Comparison of ENCODE assay signal across 8 cellular contexts in the genomic region with DNA sequence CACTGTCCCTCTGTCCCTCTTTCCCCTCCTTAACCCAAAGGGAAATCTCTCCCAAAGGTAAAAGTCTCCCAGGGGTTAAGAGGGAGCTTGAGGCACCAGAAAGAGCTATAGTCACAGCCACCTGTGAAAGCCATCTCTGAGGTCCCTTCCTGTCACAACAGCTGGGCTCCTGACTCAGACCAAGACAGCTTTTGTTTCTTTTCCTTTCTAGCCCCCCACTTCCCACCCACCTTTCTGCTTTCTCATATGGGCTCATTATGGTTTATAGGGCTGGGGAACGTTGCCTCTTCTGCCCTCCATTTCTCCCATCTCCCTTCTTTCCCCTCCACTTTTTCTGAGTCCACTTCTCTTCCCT. TPM values are rescaled to one million over a fixed set of nuclear protein-coding genes. Genes with fewer than 3 reads are reported as not detected.
DNase-seq lines count a peak whose midpoint lies in the region; ATAC-seq and TF ChIP-seq lines count a peak whose summit lies in the region.

No MANE protein-coding gene starts in this region.

- TF ChIP-seq POLR2A in heart left ventricle (IDR thresholded peaks at IDR 0.05) (no peak), spleen (IDR thresholded peaks at IDR 0.05) (no peak)

- no peak for TF ChIP-seq CTCF in heart left ventricle (IDR thresholded peaks at IDR 0.05)
- TF ChIP-seq CTCF in fibroblast of villous mesenchyme (IDR thresholded peaks at IDR 0.05; ENCODE audit: insufficient read depth, low read depth, low read length): no peak
- no peak for TF ChIP-seq CTCF in spleen (IDR thresholded peaks at IDR 0.05 in 8 of 11, conservative IDR thresholded peaks at IDR 0.05 in 3 of 11)

- peaks cover 22% of the 10 kb centered on the region for H3K4me1 Mint-ChIP-seq in T-helper 1 cell treated with Interleukin-12 subunit alpha and Interleukin-12 subunit beta and Interleukin-4 antibody, amounts not matched to agents 30 μg/mL and 1 μg/mL, for 36 hours (ENCODE audit: low read depth)

- H3K4me1 ChIP-seq in heart left ventricle: peaks cover 0 to 25% (median 19%) of the 10 kb centered on the region in 12 donors
- H3K4me1 ChIP-seq in spleen: peaks cover 0 to 34% (median 19%) of the 10 kb centered on the region in 6 donors

- DNase-seq in heart left ventricle (no peak), cardiac septum (ENCODE audit: low spot score) (no peak), fibroblast of villous mesenchyme (ENCODE audit: low read depth) (no peak), spleen (no peak), NCI-H226 (no peak), NOMO-1 treated with dmso at 0.1 percent for 144 hours (lab: John Stamatoyannopoulos, UW; ENCODE audit: unreplicated experiment) (no peak)
- no peak for DNase-seq in stimulated activated CD4-positive, alpha-beta T cell treated with anti-CD3 and anti-CD28 coated beads, Interleukin-4, amount 100 ng/mL, for 4 hours

- H3K4me3 Mint-ChIP-seq in T-helper 1 cell treated with Interleukin-12 subunit alpha and Interleukin-12 subunit beta and Interleukin-4 antibody, amounts not matched to agents 30 μg/mL and 1 μg/mL, for 36 hours: peak overlapping the region; percentile 93

- intact Hi-C loops in heart left ventricle (cut with DNase I): loop anchor here in 1 of 10 donors (1.0 kb wide), 1 partner anchor 18 kb away; no protein-coding TSS in a partner anchor
- intact Hi-C loops in cardiac septum (cut with DNase I): loop anchor here (5.0 kb wide), 1 partner anchor 51 kb away; no protein-coding TSS in a partner anchor
- intact Hi-C loops in spleen (cut with DNase I; ENCODE audit: low total_unique reads): no loop called here

- peak overlapping the region; percentile 93 for H3K27ac Mint-ChIP-seq in T-helper 1 cell treated with Interleukin-12 subunit alpha and Interleukin-12 subunit beta and Interleukin-4 antibody, amounts not matched to agents 30 μg/mL and 1 μg/mL, for 36 hours

- H3K27me3 ChIP-seq in heart left ventricle: no peaks in the 10 kb centered on the region
- no peaks in the 10 kb centered on the region for H3K27me3 ChIP-seq in spleen (replicated peaks in 1 of 7)

- H3K36me3 Mint-ChIP-seq in T-helper 1 cell treated with Interleukin-12 subunit alpha and Interleukin-12 subunit beta and Interleukin-4 antibody, amounts not matched to agents 30 μg/mL and 1 μg/mL, for 36 hours (ENCODE audit: low read depth): no peaks in the 10 kb centered on the region

- H3K27ac ChIP-seq in heart left ventricle (peak overlapping the region; percentile 42 to 94 (median 87)), spleen (peak overlapping the region; percentile 86 to 95 (median 92))

- 0 to 7% (median 4%) methylated on average over 1 of the region's 1 CpG for WGBS in heart left ventricle, 4 donors
- WGBS in spleen, 5 donors: 0% methylated on average over 1 of the region's 1 CpG

- peaks cover 4% of the 10 kb centered on the region for H3K27me3 Mint-ChIP-seq in T-helper 1 cell treated with Interleukin-12 subunit alpha and Interleukin-12 subunit beta and Interleukin-4 antibody, amounts not matched to agents 30 μg/mL and 1 μg/mL, for 36 hours (ENCODE audit: low read depth)

- ATAC-seq in heart left ventricle: no peak

- no peaks in the 10 kb centered on the region for H3K36me3 ChIP-seq in heart left ventricle
- peaks cover 0 to 21% (median 0%) of the 10 kb centered on the region in 6 donors for H3K36me3 ChIP-seq in spleen

- H3K4me3 ChIP-seq in heart left ventricle: peak overlapping the region; percentile 24 to 73 (median 64)
- peak overlapping the region; percentile 69 for H3K4me3 ChIP-seq in fibroblast of villous mesenchyme (ENCODE audit: low read depth, low read length)
- H3K4me3 ChIP-seq in spleen: peak overlapping the region; percentile 35 to 80 (median 56)

- no peaks in the 10 kb centered on the region for H3K9me3 Mint-ChIP-seq in T-helper 1 cell treated with Interleukin-12 subunit alpha and Interleukin-12 subunit beta and Interleukin-4 antibody, amounts not matched to agents 30 μg/mL and 1 μg/mL, for 36 hours

- H3K9me3 ChIP-seq in heart left ventricle: no peaks in the 10 kb centered on the region
- H3K9me3 ChIP-seq in spleen: no peaks in the 10 kb centered on the region

RNA-seq across cellular contexts. Expression of a gene that starts 19.1 kb away (rescaled TPM):
- total RNA-seq in heart left ventricle (100 to 1,000 TPM; 192 to 383 (median 229) TPM), cardiac septum (317 TPM), fibroblast of villous mesenchyme (133 and 161 TPM in 2 replicates), spleen (100 to 1,000 TPM; 168 to 346 (median 211) TPM)
- polyA plus RNA-seq in heart left ventricle (100 to 1,000 TPM; 339 to 503 TPM), spleen (100 to 1,000 TPM; 421 to 580 (median 501) TPM)

RNA-seq across cellular contexts. Expression of a gene that starts 47.7 kb away (rescaled TPM):
- 10 to 100 TPM in 1 of 9 donors, 1 to 10 TPM in 7, under 1 TPM in 1; 0.81 to 15.5 (median 6.2) TPM for total RNA-seq in heart left ventricle
- 10 to 100 TPM in 1 of 2 donors, 1 to 10 TPM in 1; 6.6 to 19.9 TPM for polyA plus RNA-seq in heart left ventricle
- total RNA-seq in cardiac septum: 21.1 TPM
- total RNA-seq in fibroblast of villous mesenchyme: 1.3 and 1.9 TPM in 2 replicates
- 10 to 100 TPM in 1 of 7 donors, 1 to 10 TPM in 6; 2.0 to 11.6 (median 3.7) TPM for total RNA-seq in spleen
- 10 to 100 TPM in 1 of 3 donors, 1 to 10 TPM in 2; 4.7 to 11.6 (median 6.6) TPM for polyA plus RNA-seq in spleen

RNA-seq across cellular contexts. Expression of a gene that starts 53.4 kb away (rescaled TPM):
- total RNA-seq in heart left ventricle: 1 to 10 TPM in 5 of 9 donors, not detected in 4; 1.1 to 2.3 (median 2.2) TPM
- polyA plus RNA-seq in heart left ventricle: 1 to 10 TPM; 2.8 to 6.7 TPM
- total RNA-seq in cardiac septum: 3.5 TPM
- total RNA-seq in fibroblast of villous mesenchyme: 2.3 and 3.0 TPM in 2 replicates
- 1 to 10 TPM in 6 of 7 donors, not detected in 1; 2.3 to 5.0 (median 2.3) TPM for total RNA-seq in spleen
- 1 to 10 TPM; 1.0 to 3.0 (median 1.5) TPM for polyA plus RNA-seq in spleen

RNA-seq across cellular contexts. Expression of a gene that starts 55.6 kb away (rescaled TPM):
- 10 to 100 TPM; 13.0 to 31.2 (median 18.7) TPM for total RNA-seq in heart left ventricle
- 10 to 100 TPM in 1 of 2 donors, 1 to 10 TPM in 1; 8.7 to 30.4 TPM for polyA plus RNA-seq in heart left ventricle
- total RNA-seq in cardiac septum: 19.7 TPM
- total RNA-seq in fibroblast of villous mesenchyme: 12.2 and 15.1 TPM in 2 replicates
- total RNA-seq in spleen: 10 to 100 TPM; 12.0 to 21.7 (median 16.9) TPM
- polyA plus RNA-seq in spleen: 10 to 100 TPM; 15.6 to 23.5 (median 16.2) TPM
